ENCODE assay signal across 14 cellular contexts in the genomic region with DNA sequence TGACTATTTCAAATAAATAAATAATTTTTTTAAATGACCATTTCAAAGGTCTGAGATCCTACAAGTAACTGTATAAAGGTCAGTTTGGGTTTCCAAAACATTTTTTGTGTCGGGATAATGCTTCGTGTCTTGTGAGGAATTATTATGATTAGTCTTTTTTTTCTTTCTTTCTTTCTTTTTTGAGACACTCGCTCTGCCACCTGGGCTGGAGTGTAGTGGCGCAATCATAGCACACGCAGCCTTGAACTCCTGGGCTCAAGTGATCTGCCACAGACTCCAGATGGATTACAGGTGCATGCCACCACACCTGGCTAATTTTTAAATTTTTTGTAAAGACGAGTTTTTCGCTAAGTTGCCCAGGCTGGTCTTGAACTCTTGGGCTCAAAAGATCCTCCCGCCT. TPM values are rescaled to one million over a fixed set of nuclear protein-coding genes. Genes with fewer than 3 reads are reported as not detected.
DNase-seq lines count a peak whose midpoint lies in the region; ATAC-seq, FAIRE-seq and TF ChIP-seq lines count a peak whose summit lies in the region.
"Had no signal": no experiment of that assay in that cellular context is flagged by ENCODE, and none has a peak within 500 bp of the region (broad histone marks: within the 10 kb centered on the region; RNA-seq: fewer than 3 reads in every experiment).

No MANE protein-coding gene starts in this region.

- no peaks in the 10 kb centered on the region for H3K27me3 ChIP-seq in CD8-positive, alpha-beta T cell (ENCODE audit: insufficient read depth, low read length)

- peak overlapping the region; percentile 99 for H3K27ac ChIP-seq in CD8-positive, alpha-beta T cell (ENCODE audit: low read depth, low read length)
- H3K27ac ChIP-seq in KOPT-K1 (ENCODE audit: low read depth, low read length, poor library complexity, severe bottlenecking) (peak overlapping the region; percentile 91), skin epidermis (peak overlapping the region in 17 of 21 experiments; percentile 61 to 99 (median 95))

- peaks cover 79% of the 10 kb centered on the region for H3K4me1 ChIP-seq in CD8-positive, alpha-beta T cell (ENCODE audit: insufficient read depth, low read length)

- H3K36me3 Mint-ChIP-seq in CD8-positive, alpha-beta T cell: peaks cover 18% of the 10 kb centered on the region
- H3K36me3 Mint-ChIP-seq in endothelial cell (ENCODE audit: low read depth, unreplicated experiment): no peaks in the 10 kb centered on the region

- no peaks in the 10 kb centered on the region for H3K27me3 Mint-ChIP-seq in CD8-positive, alpha-beta T cell (ENCODE audit: low read depth)
- H3K27me3 Mint-ChIP-seq in endothelial cell (ENCODE audit: unreplicated experiment): peaks cover 14% of the 10 kb centered on the region

- peaks cover 4% of the 10 kb centered on the region for H3K36me3 ChIP-seq in CD8-positive, alpha-beta T cell (ENCODE audit: insufficient read depth, low read length)
- H3K36me3 ChIP-seq in KOPT-K1 (ENCODE audit: insufficient read depth, low read length): peaks cover under 1% of the 10 kb centered on the region; the same call in 1 of the 2 replicates

- no peak overlapping the region for H3K4me3 ChIP-seq in CD8-positive, alpha-beta T cell (ENCODE audit: low read depth, low read length)
- H3K4me3 ChIP-seq in skin epidermis: no peak overlapping the region

- peaks cover 67% of the 10 kb centered on the region for H3K4me1 Mint-ChIP-seq in CD8-positive, alpha-beta T cell (ENCODE audit: low read depth)
- peaks cover 42% of the 10 kb centered on the region for H3K4me1 Mint-ChIP-seq in endothelial cell (ENCODE audit: unreplicated experiment)

- H3K9me3 Mint-ChIP-seq in CD8-positive, alpha-beta T cell: no peaks in the 10 kb centered on the region
- H3K9me3 Mint-ChIP-seq in endothelial cell (ENCODE audit: unreplicated experiment): no peaks in the 10 kb centered on the region
- H3K9me3 Mint-ChIP-seq: H9 had no signal

- POLR2A ChIA-PET in CD8-positive, alpha-beta T cell (lab: Charles Lee): interaction anchor here (1.1 to 3.1 kb wide), 2 partner anchors 13 to 61 kb away, joined by 3 to 195 read pairs; a partner anchor contains a TSS

- CTCF ChIA-PET in CD8-positive, alpha-beta T cell (lab: Charles Lee): interaction anchor here (0.9 to 2.0 kb wide), 3 partner anchors 13 to 64 kb away, joined by 3 to 16 read pairs (median 3); no protein-coding TSS in a partner anchor

- TF ChIP-seq CTCF in CD8-positive, alpha-beta T cell (IDR thresholded peaks at IDR 0.05): no peak
- TF ChIP-seq CTCF in endothelial cell (IDR thresholded peaks at IDR 0.05; ENCODE audit: unreplicated experiment): no peak

- H3K4me3 Mint-ChIP-seq in CD8-positive, alpha-beta T cell: peak overlapping the region; percentile 15
- no peak overlapping the region for H3K4me3 Mint-ChIP-seq in endothelial cell (ENCODE audit: unreplicated experiment)
- H3K4me3 Mint-ChIP-seq: H9 had no signal

- no peaks in the 10 kb centered on the region for H3K9me3 ChIP-seq in CD8-positive, alpha-beta T cell (ENCODE audit: low read length)
- no peaks in the 10 kb centered on the region for H3K9me3 ChIP-seq in KOPT-K1 (ENCODE audit: insufficient read depth, low read length, poor library complexity, severe bottlenecking)
- H3K9me3 ChIP-seq: SK-N-SH had no signal

- intact Hi-C loops in CD8-positive, alpha-beta T cell (cut with DNase I, micrococcal nuclease): loop anchor here in 1 of 2 experiments (5.0 kb wide), 1 partner anchor 936 kb away; no protein-coding TSS in a partner anchor

- DNase-seq in CD8-positive, alpha-beta T cell: no peak
- DNase-seq in endothelial cell (ENCODE audit: low spot score) (no peak), GM12892 (ENCODE audit: insufficient read length) (no peak), NK-92 (lab: John Stamatoyannopoulos, UW; ENCODE audit: unreplicated experiment) (no peak)
- DNase-seq: activated CD4-positive, alpha-beta T cell treated with anti-CD3 and anti-CD28 coated beads for 1 hour; H9; NCI-H1436 treated with DMSO at 0.1 percent for 48 hours; occipital lobe; SK-N-SH had no signal

- TF ChIP-seq POLR2A in GM12892 (IDR thresholded peaks at IDR 0.05; ENCODE audit: low read depth, low read length): no peak

- no peak for ATAC-seq in CD8-positive, alpha-beta T cell
- no peak for ATAC-seq in HG02870 (IDR thresholded peaks at IDR 0.05; ENCODE audit: unreplicated experiment)

- H3K27ac Mint-ChIP-seq in CD8-positive, alpha-beta T cell: peak overlapping the region; percentile 100
- H3K27ac Mint-ChIP-seq in endothelial cell (ENCODE audit: unreplicated experiment): peak overlapping the region; percentile 64
- H3K27ac Mint-ChIP-seq: H9 had no signal

- no peak for FAIRE-seq in GM12892 (lab: Jason Lieb, UNC)
- FAIRE-seq: D721Med, frontal cortex had no signal

RNA-seq across cellular contexts. Expression of a gene that starts 1.9 kb away (rescaled TPM):
- 10 to 100 TPM; 53.3 to 55.3 TPM for total RNA-seq in CD8-positive, alpha-beta T cell
- 17.8 TPM for total RNA-seq in endothelial cell (ENCODE audit: unreplicated experiment)
- polyA plus RNA-seq in GM12892 (2012; ENCODE audit: missing spikeins): 8.3 TPM
